10 cellular contexts compared by ENCODE assay signal in the genomic region with DNA sequence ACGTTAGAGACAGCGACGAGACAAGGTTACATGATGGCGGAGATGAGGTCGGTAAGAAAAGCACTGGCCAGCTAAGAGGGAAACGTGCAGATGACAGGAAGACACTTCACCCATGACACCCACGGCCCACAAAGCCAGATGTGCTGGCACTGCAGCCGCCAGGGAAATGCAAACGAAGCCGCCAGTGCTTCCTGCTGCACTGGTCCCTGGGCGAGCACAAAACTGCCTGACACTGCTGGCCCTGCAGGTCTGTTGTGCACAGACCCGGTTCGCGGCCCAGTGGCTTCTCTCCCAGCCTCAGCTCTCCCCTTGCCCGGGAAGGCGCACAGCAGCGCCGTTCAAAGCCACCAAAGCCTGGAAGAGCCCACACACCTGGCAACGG. TPM values are rescaled to one million over a fixed set of nuclear protein-coding genes. Genes with fewer than 3 reads are reported as not detected.
DNase-seq lines count a peak whose midpoint lies in the region; ATAC-seq, FAIRE-seq and TF ChIP-seq lines count a peak whose summit lies in the region.
"Had no signal": no experiment of that assay in that cellular context is flagged by ENCODE, and none has a peak within 500 bp of the region (broad histone marks: within the 10 kb centered on the region; RNA-seq: fewer than 3 reads in every experiment).

No MANE protein-coding gene starts in this region.

- intact Hi-C loops in lower lobe of right lung (cut with DNase I) (no loop called here), colonic mucosa (cut with DNase I) (no loop called here)

- no peak overlapping the region for H3K27ac ChIP-seq in lower lobe of right lung
- H3K27ac ChIP-seq in colonic mucosa, result no peak overlapping the region
- no peak overlapping the region for H3K27ac ChIP-seq in SJCRH30

- no peaks in the 10 kb centered on the region for H3K27me3 ChIP-seq in lower lobe of right lung (ENCODE audit: low read depth)
- no peaks in the 10 kb centered on the region for H3K27me3 ChIP-seq in colonic mucosa
- H3K27me3 ChIP-seq in SJCRH30, result no peaks in the 10 kb centered on the region

- H3K4me3 ChIP-seq in lower lobe of right lung, result no peak overlapping the region
- H3K4me3 ChIP-seq in colonic mucosa, result no peak overlapping the region
- no peak overlapping the region for H3K4me3 ChIP-seq in SJCRH30

- H3K4me1 ChIP-seq in lower lobe of right lung, result no peaks in the 10 kb centered on the region
- H3K4me1 ChIP-seq in colonic mucosa, result no peaks in the 10 kb centered on the region
- peaks cover 4% of the 10 kb centered on the region; the same call in 1 of the 2 replicates for H3K4me1 ChIP-seq in SJCRH30

- DNase-seq in lower lobe of right lung (no peak), HuH-7 (ENCODE audit: low spot score) (no peak), colonic mucosa (no peak), SJCRH30 (no peak), RCC 7860 (ENCODE audit: low spot score) (no peak)

- no peak for FAIRE-seq in RCC 7860 (lab: Jason Lieb, UNC)

- H3K9me3 ChIP-seq in lower lobe of right lung, result no peaks in the 10 kb centered on the region
- no peaks in the 10 kb centered on the region for H3K9me3 ChIP-seq in colonic mucosa
- no peaks in the 10 kb centered on the region for H3K9me3 ChIP-seq in SJCRH30 (replicated peaks)

- ATAC-seq in GM18868 (IDR thresholded peaks at IDR 0.05; ENCODE audit: unreplicated experiment) (peak; percentile 44), GM21528 (IDR thresholded peaks at IDR 0.05; ENCODE audit: low FRiP score, unreplicated experiment) (peak; percentile 52), HG03521 (IDR thresholded peaks at IDR 0.05; ENCODE audit: unreplicated experiment) (peak; percentile 41), lower lobe of right lung (peak; percentile 4 to 18)

- H3K36me3 ChIP-seq in lower lobe of right lung (peaks cover 32% of the 10 kb centered on the region), colonic mucosa (no peaks in the 10 kb centered on the region), SJCRH30 (peaks cover 21% of the 10 kb centered on the region)

- no peak for TF ChIP-seq CTCF in lower lobe of right lung (IDR thresholded peaks at IDR 0.05)
- TF ChIP-seq CTCF in colonic mucosa (IDR thresholded peaks at IDR 0.05), result no peak

- no peak overlapping the region for H3K9ac ChIP-seq in colonic mucosa (ENCODE audit: low read depth in 2 of 2, low read length in 2 of 2)

RNA-seq across cellular contexts. Expression of gene QSOX2, which starts 20.3 kb away (rescaled TPM):
- 10.5 TPM for total RNA-seq in lower lobe of right lung
- total RNA-seq in colonic mucosa, result 10 to 100 TPM in 1 of 2 donors, 1 to 10 TPM in 1; 4.9 to 12.0 TPM
- 43.8 and 48.0 TPM in 2 replicates for total RNA-seq in SJCRH30 (2014; rRNA removed; shearing (Covaris generic))

RNA-seq across cellular contexts. Expression of gene LHX3, which starts 20.4 kb away (rescaled TPM):
- total RNA-seq in lower lobe of right lung, result not detected
- total RNA-seq in colonic mucosa, result not detected
- total RNA-seq in SJCRH30 (2014; rRNA removed; shearing (Covaris generic)), result not detected in 2 replicates
- total RNA-seq: epithelial cell of proximal tubule, mammary epithelial cell had no signal
